In genomic region chr9:10228082-10228481, GRCh38 we compare ENCODE assay signal across 19 cellular contexts.
A peak's percentile ranks its signal among the peaks of the same experiment; 100 is the strongest.
DNase-seq lines count a peak whose midpoint lies in the region; ATAC-seq, FAIRE-seq and TF ChIP-seq lines count a peak whose summit lies in the region.
"Had no signal": no experiment of that assay in that cellular context is flagged by ENCODE, and none has a peak within 500 bp of the region (broad histone marks: within the 10 kb centered on the region; RNA-seq: fewer than 3 reads in every experiment).

No MANE protein-coding gene starts in this region.

- dilution Hi-C loops in endothelial cell of umbilical vein (cut with MboI; ENCODE audit: extremely low pct_ligation_motif_present, low sequenced_read_pairs) = no loop called here

- no peak overlapping the region for H3K4me3 Mint-ChIP-seq in natural killer cell treated with Interleukin-12 subunit alpha and Interleukin-12 subunit beta and Interleukin-15 and Interleukin-18, amount 100 ng/mL, for 72 hours
- H3K4me3 Mint-ChIP-seq: CD4-positive, alpha-beta memory T cell had no signal

- no peaks in the 10 kb centered on the region for H3K36me3 Mint-ChIP-seq in natural killer cell treated with Interleukin-12 subunit alpha and Interleukin-12 subunit beta and Interleukin-15 and Interleukin-18, amount 100 ng/mL, for 72 hours
- H3K36me3 Mint-ChIP-seq: CD4-positive, alpha-beta memory T cell had no signal

- CTCF ChIA-PET in endothelial cell of umbilical vein (lab: Charles Lee) = interaction anchor here (1.0 to 4.6 kb wide), 2 partner anchors 14 to 41 kb away, joined by 3 to 28 read pairs; no protein-coding TSS in a partner anchor

- H3K4me1 ChIP-seq in endothelial cell of umbilical vein (ENCODE audit: control insufficient read depth, extremely low read depth, insufficient read depth, low read length) = no peaks in the 10 kb centered on the region

- no peak for TF ChIP-seq POLR2A in endothelial cell of umbilical vein (IDR thresholded peaks at IDR 0.05; ENCODE audit: low read depth, low read length)

- peak overlapping the region; percentile 56 for H3K27ac ChIP-seq in 22Rv1
- H3K27ac ChIP-seq in endothelial cell of umbilical vein (ENCODE audit: insufficient read depth, low read depth, low read length) = no peak overlapping the region

- no peak overlapping the region for H3K4me2 ChIP-seq in endothelial cell of umbilical vein (ENCODE audit: insufficient read depth, low read length)

- H3K4me1 Mint-ChIP-seq in natural killer cell treated with Interleukin-12 subunit alpha and Interleukin-12 subunit beta and Interleukin-15 and Interleukin-18, amount 100 ng/mL, for 72 hours (ENCODE audit: low read depth in 2 of 2) = no peaks in the 10 kb centered on the region
- H3K4me1 Mint-ChIP-seq: CD4-positive, alpha-beta memory T cell had no signal

- intact Hi-C loops in endothelial cell of umbilical vein (cut with micrococcal nuclease) = no loop called here

- DNase-seq in NCI-H69 (lab: John Stamatoyannopoulos, UW) (peak; percentile 24), endothelial cell of umbilical vein (ENCODE audit: low read depth, low spot score) (no peak), renal cortical epithelial cell (ENCODE audit: low read depth) (peak; percentile 6), globus pallidus (ENCODE audit: low spot score) (no peak)
- no peak for DNase-seq in natural killer cell treated with Interleukin-12 subunit alpha and Interleukin-12 subunit beta and Interleukin-15 and Interleukin-18, amount 100 ng/mL, for 72 hours (ENCODE audit: low spot score)
- DNase-seq: C1 segment of cervical spinal cord; Calu3; CD4-positive, alpha-beta memory T cell; COR-L47; DMS79; EL; GDM1; GOT3; H7 had no signal

- no peaks in the 10 kb centered on the region for H3K36me3 ChIP-seq in endothelial cell of umbilical vein (ENCODE audit: control insufficient read depth in 2 of 2, extremely low read depth in 1 of 2, insufficient read depth in 2 of 2, low read length in 2 of 2)

- ATAC-seq in natural killer cell treated with Interleukin-12 subunit alpha and Interleukin-12 subunit beta and Interleukin-15 and Interleukin-18, amount 100 ng/mL, for 72 hours = no peak
- ATAC-seq in GM21576 (IDR thresholded peaks at IDR 0.05; ENCODE audit: unreplicated experiment) = no peak
- ATAC-seq: GM12878, HCT116 had no signal

- BruUV-seq in endothelial cell of umbilical vein (replicated peaks; lab: Mats Ljungman, UMichigan) = no TSS peak

- H3K9me1 ChIP-seq in endothelial cell of umbilical vein (replicated peaks; ENCODE audit: control insufficient read depth, extremely low read depth, insufficient read depth, low read length) = no peaks in the 10 kb centered on the region

- H3K9me3 Mint-ChIP-seq in natural killer cell treated with Interleukin-12 subunit alpha and Interleukin-12 subunit beta and Interleukin-15 and Interleukin-18, amount 100 ng/mL, for 72 hours = peaks cover 4% of the 10 kb centered on the region

- H3K9ac ChIP-seq in endothelial cell of umbilical vein (replicated peaks; ENCODE audit: extremely low read depth, insufficient read depth, low read length) = no peak overlapping the region

- H3K27me3 Mint-ChIP-seq in natural killer cell treated with Interleukin-12 subunit alpha and Interleukin-12 subunit beta and Interleukin-15 and Interleukin-18, amount 100 ng/mL, for 72 hours = no peaks in the 10 kb centered on the region
- H3K27me3 Mint-ChIP-seq: CD4-positive, alpha-beta memory T cell had no signal

- H4K20me1 ChIP-seq in endothelial cell of umbilical vein (replicated peaks; ENCODE audit: control insufficient read depth, extremely low read depth, insufficient read depth, low read length) = no peaks in the 10 kb centered on the region

- H3K27me3 ChIP-seq in endothelial cell of umbilical vein (ENCODE audit: control insufficient read depth in 2 of 2, insufficient read depth in 2 of 2, low read length in 2 of 2) = no peaks in the 10 kb centered on the region

- no peak for TF ChIP-seq CTCF in 22Rv1 (IDR thresholded peaks at IDR 0.05)
- no peak for TF ChIP-seq CTCF in endothelial cell of umbilical vein (IDR thresholded peaks at IDR 0.05; ENCODE audit: extremely low read depth in 1 of 2, insufficient read depth in 1 of 2, low read depth in 1 of 2, low read length in 2 of 2)

- H3K27ac Mint-ChIP-seq in natural killer cell treated with Interleukin-12 subunit alpha and Interleukin-12 subunit beta and Interleukin-15 and Interleukin-18, amount 100 ng/mL, for 72 hours = no peak overlapping the region
- H3K27ac Mint-ChIP-seq: CD4-positive, alpha-beta memory T cell had no signal

- POLR2A ChIA-PET in endothelial cell of umbilical vein (lab: Charles Lee) = no interaction called here

- H2AFZ ChIP-seq in endothelial cell of umbilical vein (ENCODE audit: low read depth, low read length) = no peak overlapping the region

- no peak overlapping the region for H3K4me3 ChIP-seq in endothelial cell of umbilical vein (replicated peaks in 1 of 3; ENCODE audit: insufficient read depth in 1 of 3, low read depth in 1 of 3, low read length in 3 of 3)
- H3K4me3 ChIP-seq: GM12878 had no signal

- no peaks in the 10 kb centered on the region for H3K9me3 ChIP-seq in endothelial cell of umbilical vein (replicated peaks; ENCODE audit: control insufficient read depth, insufficient read depth, low read length)

- no peaks in the 10 kb centered on the region for H3K79me2 ChIP-seq in endothelial cell of umbilical vein (ENCODE audit: control insufficient read depth, insufficient read depth, low read length)

- FAIRE-seq in endothelial cell of umbilical vein (lab: Jason Lieb, UNC) = peak; percentile 56
- FAIRE-seq: GM12878, GM19239 had no signal

TF ChIP-seq in endothelial cell of umbilical vein, 7 proteins besides CTCF, POLR2A, EP300 and RAD21:
- TF ChIP-seq MAX (IDR thresholded peaks at IDR 0.05; ENCODE audit: insufficient read depth, insufficient read length) (no peak), POLR2AphosphoS5 (IDR thresholded peaks at IDR 0.05; ENCODE audit: insufficient read depth, low read depth, low read length) (no peak), MYC (IDR thresholded peaks at IDR 0.05; ENCODE audit: low read depth, low read length) (no peak), JUN (IDR thresholded peaks at IDR 0.05; ENCODE audit: borderline replicate concordance, insufficient read depth, insufficient read length, low read depth) (no peak), GATA2 (IDR thresholded peaks at IDR 0.05; ENCODE audit: insufficient read depth, insufficient read length, low read depth, low read length) (no peak), FOS (IDR thresholded peaks at IDR 0.05; ENCODE audit: borderline replicate concordance, insufficient read depth, low read length) (no peak), EZH2 (IDR thresholded peaks at IDR 0.05; ENCODE audit: borderline replicate concordance, low read depth, low read length, severe bottlenecking) (no peak)
TF ChIP-seq in endothelial cell of umbilical vein: peak in this region for 0.

Comparison
In these comparisons a context has a peak if more than half of its experiments do, and no peak if none do; other contexts are left out.
1. DNase-seq: peak in NCI-H69 (single experiment) and renal cortical epithelial cell (single experiment); none in endothelial cell of umbilical vein (single experiment), globus pallidus (single experiment) and natural killer cell treated with Interleukin-12 subunit alpha and Interleukin-12 subunit beta and Interleukin-15 and Interleukin-18, amount 100 ng/mL, for 72 hours (single experiment).